Comparison of ENCODE assay signal across 24 cellular contexts in the genomic region with DNA sequence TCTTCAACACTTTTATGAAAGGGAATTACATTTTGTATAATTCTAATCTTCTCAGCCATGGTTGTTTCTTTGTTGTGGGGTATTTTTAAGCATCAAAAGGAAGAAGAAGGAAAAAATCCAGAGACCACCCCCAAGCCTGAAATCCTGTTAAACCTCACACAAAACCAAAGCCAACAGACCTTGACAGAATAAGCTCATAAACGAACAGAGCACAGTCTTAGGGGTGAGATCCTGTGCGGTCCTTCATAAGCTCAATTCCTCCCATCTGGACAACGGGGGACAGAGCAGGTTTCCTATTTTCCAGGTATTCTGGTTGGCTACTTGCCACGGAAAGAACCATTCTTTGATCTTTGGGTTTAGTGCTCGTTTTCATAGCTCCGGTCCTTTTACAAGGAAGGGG.
DNase-seq lines count a peak whose midpoint lies in the region; ATAC-seq and TF ChIP-seq lines count a peak whose summit lies in the region.
"Had no signal": no experiment of that assay in that cellular context is flagged by ENCODE, and none has a peak within 500 bp of the region (broad histone marks: within the 10 kb centered on the region; RNA-seq: fewer than 3 reads in every experiment).

No MANE protein-coding gene starts in this region.

- no peaks in the 10 kb centered on the region for H3K36me3 Mint-ChIP-seq in naive thymus-derived CD4-positive, alpha-beta T cell
- H3K36me3 Mint-ChIP-seq: CD8-positive, alpha-beta T cell had no signal

- no peak overlapping the region for H3K9ac ChIP-seq in BLaER1

- H3K4me2 ChIP-seq in BLaER1, result peak overlapping the region; percentile 61

- CTCF ChIA-PET in naive thymus-derived CD4-positive, alpha-beta T cell (lab: Charles Lee), result no interaction called here

- no peak for ATAC-seq in naive thymus-derived CD4-positive, alpha-beta T cell
- ATAC-seq: CD8-positive, alpha-beta T cell; GM12878 had no signal

- peaks cover 20% of the 10 kb centered on the region for H3K4me1 ChIP-seq in BLaER1
- H3K4me1 ChIP-seq in naive thymus-derived CD4-positive, alpha-beta T cell (ENCODE audit: control insufficient read depth in 2 of 2, insufficient read depth in 2 of 2, low read length in 2 of 2), result no peaks in the 10 kb centered on the region
- H3K4me1 ChIP-seq: Caco-2 had no signal

- H3K27ac ChIP-seq in BLaER1 (no peak overlapping the region), WERI-Rb-1 (peak overlapping the region; percentile 50)
- no peak overlapping the region for H3K27ac ChIP-seq in naive thymus-derived CD4-positive, alpha-beta T cell (ENCODE audit: low read depth, low read length)
- H3K27ac ChIP-seq: C4-2B had no signal

- no peak overlapping the region for H3K4me3 Mint-ChIP-seq in naive thymus-derived CD4-positive, alpha-beta T cell
- H3K4me3 Mint-ChIP-seq: B cell; CD4-positive, alpha-beta T cell; CD8-positive, alpha-beta T cell had no signal

- H3K27me3 ChIP-seq in BLaER1 (no peaks in the 10 kb centered on the region), WERI-Rb-1 (ENCODE audit: insufficient read depth, low read depth, severe bottlenecking) (no peaks in the 10 kb centered on the region)
- no peaks in the 10 kb centered on the region for H3K27me3 ChIP-seq in naive thymus-derived CD4-positive, alpha-beta T cell (ENCODE audit: control insufficient read depth in 2 of 2, insufficient read depth in 2 of 2, low read length in 2 of 2)

- intact Hi-C loops in naive thymus-derived CD4-positive, alpha-beta T cell (cut with micrococcal nuclease), result no loop called here

- H3K27ac Mint-ChIP-seq in naive thymus-derived CD4-positive, alpha-beta T cell, result no peak overlapping the region
- H3K27ac Mint-ChIP-seq: B cell; CD4-positive, alpha-beta T cell; CD8-positive, alpha-beta T cell had no signal

- DNase-seq in NCI-H82 (lab: John Stamatoyannopoulos, UW) (peak; percentile 88), WERI-Rb-1 (peak; percentile 34), left kidney (ENCODE audit: low read depth, low spot score) (peak; percentile 53), midbrain (lab: John Stamatoyannopoulos, UW) (no peak), NOMO-1 treated with dmso at 0.1 percent for 144 hours (lab: John Stamatoyannopoulos, UW; ENCODE audit: unreplicated experiment) (no peak), GM19240 (ENCODE audit: insufficient read length, low spot score) (no peak)
- no peak for DNase-seq in naive thymus-derived CD4-positive, alpha-beta T cell
- DNase-seq: 8988T; AML-193; Caco-2; Calu3; CD4-positive, alpha-beta T cell; CD8-positive, alpha-beta T cell; DMS 273 treated with DMSO at 0.1 percent for 48 hours; DMS153; DMS53; DMS79; DND-41; EL; GDM1 had no signal

- H3K4me3 ChIP-seq in BLaER1 (no peak overlapping the region), WERI-Rb-1 (ENCODE audit: low read depth, low read length) (no peak overlapping the region)
- no peak overlapping the region for H3K4me3 ChIP-seq in naive thymus-derived CD4-positive, alpha-beta T cell (ENCODE audit: low read length)
- H3K4me3 ChIP-seq: GM12878 had no signal

- peaks cover 0 to 3% (median 0%) of the 10 kb centered on the region in 11 donors for H3K9me3 Mint-ChIP-seq in naive thymus-derived CD4-positive, alpha-beta T cell
- H3K9me3 Mint-ChIP-seq: CD4-positive, alpha-beta T cell; CD8-positive, alpha-beta T cell had no signal

- H3K9me3 ChIP-seq in BLaER1 (no peaks in the 10 kb centered on the region), WERI-Rb-1 (ENCODE audit: severe bottlenecking) (no peaks in the 10 kb centered on the region)
- H3K9me3 ChIP-seq in naive thymus-derived CD4-positive, alpha-beta T cell (ENCODE audit: control insufficient read depth in 2 of 3, low read length in 3 of 3), result no peaks in the 10 kb centered on the region
- H3K9me3 ChIP-seq: Caco-2 had no signal

- no peak for TF ChIP-seq CTCF in WERI-Rb-1 (IDR thresholded peaks at IDR 0.05; ENCODE audit: low read depth, low read length)

- H3K27me3 Mint-ChIP-seq in naive thymus-derived CD4-positive, alpha-beta T cell, result peaks cover 0 to 18% (median 11%) of the 10 kb centered on the region in 5 donors

- POLR2A ChIA-PET in naive thymus-derived CD4-positive, alpha-beta T cell (lab: Charles Lee), result no interaction called here

- H3K4me1 Mint-ChIP-seq in naive thymus-derived CD4-positive, alpha-beta T cell, result no peaks in the 10 kb centered on the region
- H3K4me1 Mint-ChIP-seq: B cell had no signal

- H3K36me3 ChIP-seq in BLaER1 (no peaks in the 10 kb centered on the region), WERI-Rb-1 (no peaks in the 10 kb centered on the region)
- H3K36me3 ChIP-seq in naive thymus-derived CD4-positive, alpha-beta T cell (ENCODE audit: control insufficient read depth in 2 of 3, insufficient read depth in 3 of 3, low read length in 3 of 3), result no peaks in the 10 kb centered on the region

- no peaks in the 10 kb centered on the region for H4K20me1 ChIP-seq in BLaER1

Comparison
In these comparisons a context has a peak if more than half of its experiments do, and no peak if none do; other contexts are left out.
1. DNase-seq: peak in NCI-H82 (single experiment), WERI-Rb-1 (single experiment) and left kidney (single experiment); none in naive thymus-derived CD4-positive, alpha-beta T cell (0 of 9), midbrain (single experiment), NOMO-1 treated with dmso at 0.1 percent for 144 hours (single experiment) and GM19240 (single experiment).